Comparison of ENCODE assay signal across 2 cellular contexts in the genomic region with DNA sequence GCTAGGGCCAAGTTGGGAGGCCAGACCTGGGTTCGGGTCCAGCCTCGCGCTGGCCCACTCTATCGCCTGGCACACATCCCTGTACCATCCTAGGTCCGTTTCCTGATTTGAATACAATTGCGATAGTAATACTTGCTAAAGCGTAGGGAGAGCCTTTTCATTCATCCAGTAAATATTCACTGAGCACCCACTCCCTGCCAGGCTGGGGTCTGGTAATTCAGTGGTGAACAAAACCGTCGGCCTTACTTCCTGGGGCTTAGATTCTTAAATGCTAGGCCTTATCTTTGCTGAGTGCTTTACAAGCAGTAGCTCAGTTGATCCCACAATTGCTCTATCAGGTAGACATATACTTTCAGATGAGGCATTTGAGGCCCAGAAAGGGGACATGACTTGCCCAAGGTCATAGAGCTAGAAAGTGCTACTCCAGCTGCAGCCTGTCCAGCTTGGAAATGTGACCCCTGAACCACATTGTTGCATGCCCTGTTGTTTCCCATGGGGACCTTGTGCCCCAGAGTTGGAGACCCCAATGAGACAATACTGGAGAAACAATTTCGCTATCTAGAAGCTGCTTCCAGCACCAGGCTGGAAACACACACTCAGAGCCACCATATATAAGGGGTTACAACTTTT.
TF ChIP-seq lines count a peak whose summit lies in the region.

No MANE protein-coding gene starts in this region.

TF ChIP-seq in H1, 55 proteins besides CTCF, POLR2A, EP300 and RAD21:
- TF ChIP-seq TCF12 (IDR thresholded peaks at IDR 0.05; ENCODE audit: low read depth, low read length), result no peak
- no peak for TF ChIP-seq NRF1 (IDR thresholded peaks at IDR 0.05; ENCODE audit: low read depth, low read length)
- TF ChIP-seq GABPA (IDR thresholded peaks at IDR 0.05; ENCODE audit: borderline replicate concordance, insufficient read depth, low read length), result no peak
- no peak for TF ChIP-seq SP2 (IDR thresholded peaks at IDR 0.05; ENCODE audit: low read length)
- TF ChIP-seq SUZ12 (IDR thresholded peaks at IDR 0.05; ENCODE audit: low read length), result no peak
- TF ChIP-seq BACH1 (IDR thresholded peaks at IDR 0.05; ENCODE audit: low read length), result no peak
- TF ChIP-seq, protein P1, sequence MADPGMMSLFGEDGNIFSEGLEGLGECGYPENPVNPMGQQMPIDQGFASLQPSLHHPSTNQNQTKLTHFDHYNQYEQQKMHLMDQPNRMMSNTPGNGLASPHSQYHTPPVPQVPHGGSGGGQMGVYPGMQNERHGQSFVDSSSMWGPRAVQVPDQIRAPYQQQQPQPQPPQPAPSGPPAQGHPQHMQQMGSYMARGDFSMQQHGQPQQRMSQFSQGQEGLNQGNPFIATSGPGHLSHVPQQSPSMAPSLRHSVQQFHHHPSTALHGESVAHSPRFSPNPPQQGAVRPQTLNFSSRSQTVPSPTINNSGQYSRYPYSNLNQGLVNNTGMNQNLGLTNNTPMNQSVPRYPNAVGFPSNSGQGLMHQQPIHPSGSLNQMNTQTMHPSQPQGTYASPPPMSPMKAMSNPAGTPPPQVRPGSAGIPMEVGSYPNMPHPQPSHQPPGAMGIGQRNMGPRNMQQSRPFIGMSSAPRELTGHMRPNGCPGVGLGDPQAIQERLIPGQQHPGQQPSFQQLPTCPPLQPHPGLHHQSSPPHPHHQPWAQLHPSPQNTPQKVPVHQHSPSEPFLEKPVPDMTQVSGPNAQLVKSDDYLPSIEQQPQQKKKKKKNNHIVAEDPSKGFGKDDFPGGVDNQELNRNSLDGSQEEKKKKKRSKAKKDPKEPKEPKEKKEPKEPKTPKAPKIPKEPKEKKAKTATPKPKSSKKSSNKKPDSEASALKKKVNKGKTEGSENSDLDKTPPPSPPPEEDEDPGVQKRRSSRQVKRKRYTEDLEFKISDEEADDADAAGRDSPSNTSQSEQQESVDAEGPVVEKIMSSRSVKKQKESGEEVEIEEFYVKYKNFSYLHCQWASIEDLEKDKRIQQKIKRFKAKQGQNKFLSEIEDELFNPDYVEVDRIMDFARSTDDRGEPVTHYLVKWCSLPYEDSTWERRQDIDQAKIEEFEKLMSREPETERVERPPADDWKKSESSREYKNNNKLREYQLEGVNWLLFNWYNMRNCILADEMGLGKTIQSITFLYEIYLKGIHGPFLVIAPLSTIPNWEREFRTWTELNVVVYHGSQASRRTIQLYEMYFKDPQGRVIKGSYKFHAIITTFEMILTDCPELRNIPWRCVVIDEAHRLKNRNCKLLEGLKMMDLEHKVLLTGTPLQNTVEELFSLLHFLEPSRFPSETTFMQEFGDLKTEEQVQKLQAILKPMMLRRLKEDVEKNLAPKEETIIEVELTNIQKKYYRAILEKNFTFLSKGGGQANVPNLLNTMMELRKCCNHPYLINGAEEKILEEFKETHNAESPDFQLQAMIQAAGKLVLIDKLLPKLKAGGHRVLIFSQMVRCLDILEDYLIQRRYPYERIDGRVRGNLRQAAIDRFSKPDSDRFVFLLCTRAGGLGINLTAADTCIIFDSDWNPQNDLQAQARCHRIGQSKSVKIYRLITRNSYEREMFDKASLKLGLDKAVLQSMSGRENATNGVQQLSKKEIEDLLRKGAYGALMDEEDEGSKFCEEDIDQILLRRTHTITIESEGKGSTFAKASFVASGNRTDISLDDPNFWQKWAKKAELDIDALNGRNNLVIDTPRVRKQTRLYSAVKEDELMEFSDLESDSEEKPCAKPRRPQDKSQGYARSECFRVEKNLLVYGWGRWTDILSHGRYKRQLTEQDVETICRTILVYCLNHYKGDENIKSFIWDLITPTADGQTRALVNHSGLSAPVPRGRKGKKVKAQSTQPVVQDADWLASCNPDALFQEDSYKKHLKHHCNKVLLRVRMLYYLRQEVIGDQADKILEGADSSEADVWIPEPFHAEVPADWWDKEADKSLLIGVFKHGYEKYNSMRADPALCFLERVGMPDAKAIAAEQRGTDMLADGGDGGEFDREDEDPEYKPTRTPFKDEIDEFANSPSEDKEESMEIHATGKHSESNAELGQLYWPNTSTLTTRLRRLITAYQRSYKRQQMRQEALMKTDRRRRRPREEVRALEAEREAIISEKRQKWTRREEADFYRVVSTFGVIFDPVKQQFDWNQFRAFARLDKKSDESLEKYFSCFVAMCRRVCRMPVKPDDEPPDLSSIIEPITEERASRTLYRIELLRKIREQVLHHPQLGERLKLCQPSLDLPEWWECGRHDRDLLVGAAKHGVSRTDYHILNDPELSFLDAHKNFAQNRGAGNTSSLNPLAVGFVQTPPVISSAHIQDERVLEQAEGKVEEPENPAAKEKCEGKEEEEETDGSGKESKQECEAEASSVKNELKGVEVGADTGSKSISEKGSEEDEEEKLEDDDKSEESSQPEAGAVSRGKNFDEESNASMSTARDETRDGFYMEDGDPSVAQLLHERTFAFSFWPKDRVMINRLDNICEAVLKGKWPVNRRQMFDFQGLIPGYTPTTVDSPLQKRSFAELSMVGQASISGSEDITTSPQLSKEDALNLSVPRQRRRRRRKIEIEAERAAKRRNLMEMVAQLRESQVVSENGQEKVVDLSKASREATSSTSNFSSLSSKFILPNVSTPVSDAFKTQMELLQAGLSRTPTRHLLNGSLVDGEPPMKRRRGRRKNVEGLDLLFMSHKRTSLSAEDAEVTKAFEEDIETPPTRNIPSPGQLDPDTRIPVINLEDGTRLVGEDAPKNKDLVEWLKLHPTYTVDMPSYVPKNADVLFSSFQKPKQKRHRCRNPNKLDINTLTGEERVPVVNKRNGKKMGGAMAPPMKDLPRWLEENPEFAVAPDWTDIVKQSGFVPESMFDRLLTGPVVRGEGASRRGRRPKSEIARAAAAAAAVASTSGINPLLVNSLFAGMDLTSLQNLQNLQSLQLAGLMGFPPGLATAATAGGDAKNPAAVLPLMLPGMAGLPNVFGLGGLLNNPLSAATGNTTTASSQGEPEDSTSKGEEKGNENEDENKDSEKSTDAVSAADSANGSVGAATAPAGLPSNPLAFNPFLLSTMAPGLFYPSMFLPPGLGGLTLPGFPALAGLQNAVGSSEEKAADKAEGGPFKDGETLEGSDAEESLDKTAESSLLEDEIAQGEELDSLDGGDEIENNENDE (IDR thresholded peaks at IDR 0.05; ENCODE audit: insufficient replicate concordance, low read length), result no peak
- no peak for TF ChIP-seq SRF (IDR thresholded peaks at IDR 0.05; ENCODE audit: low read depth, low read length)
- TF ChIP-seq, protein P2, sequence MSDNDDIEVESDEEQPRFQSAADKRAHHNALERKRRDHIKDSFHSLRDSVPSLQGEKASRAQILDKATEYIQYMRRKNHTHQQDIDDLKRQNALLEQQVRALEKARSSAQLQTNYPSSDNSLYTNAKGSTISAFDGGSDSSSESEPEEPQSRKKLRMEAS (IDR thresholded peaks at IDR 0.05), result no peak
- no peak for TF ChIP-seq CEBPB (IDR thresholded peaks at IDR 0.05; ENCODE audit: low read depth, low read length)
- TF ChIP-seq KDM4A (IDR thresholded peaks at IDR 0.05; ENCODE audit: low read depth, low read length, severe bottlenecking), result no peak
- TF ChIP-seq CHD2 (IDR thresholded peaks at IDR 0.05; ENCODE audit: low read length), result no peak
- no peak for TF ChIP-seq BRCA1 (IDR thresholded peaks at IDR 0.05; ENCODE audit: low read depth, low read length)

TF ChIP-seq in neural cell, 6 proteins besides CTCF, POLR2A, EP300 and RAD21:
- no peak for TF ChIP-seq EZH2 (IDR thresholded peaks at IDR 0.05; ENCODE audit: borderline replicate concordance, insufficient read depth, low read length, poor library complexity, severe bottlenecking)
TF ChIP-seq in neural cell: peak in this region for 0.
